In the genomic region with DNA sequence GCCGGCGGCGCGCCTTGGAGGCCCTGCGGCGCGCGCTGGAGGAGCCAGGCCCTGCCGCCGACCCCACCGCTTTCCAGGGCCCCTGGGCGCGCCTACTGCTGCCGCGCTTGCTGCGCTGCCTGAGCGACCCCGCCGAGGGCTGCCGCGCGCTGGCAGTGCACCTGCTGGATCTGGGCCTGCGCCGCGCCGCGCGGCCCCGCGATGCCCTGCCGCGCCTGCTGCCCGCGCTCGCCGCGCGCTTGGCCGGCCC, we compare ENCODE assay signal across 10 cellular contexts. TPM values are rescaled to one million over a fixed set of nuclear protein-coding genes. Genes with fewer than 3 reads are reported as not detected.
DNase-seq lines count a peak whose midpoint lies in the region; ATAC-seq, FAIRE-seq and TF ChIP-seq lines count a peak whose summit lies in the region.
"Had no signal": no experiment of that assay in that cellular context is flagged by ENCODE, and none has a peak within 500 bp of the region (broad histone marks: within the 10 kb centered on the region; RNA-seq: fewer than 3 reads in every experiment).

No MANE protein-coding gene starts in this region.

- intact Hi-C loops in esophagus squamous epithelium (cut with DNase I): no loop called here
- intact Hi-C loops in gastrocnemius medialis (cut with DNase I; ENCODE audit: low total_unique reads): no loop called here

- no peak overlapping the region for H2AFZ ChIP-seq in MM.1S (ENCODE audit: low read length)

- H3F3A ChIP-seq in MM.1S (ENCODE audit: insufficient read depth, low read length): no peaks in the 10 kb centered on the region

- no peak overlapping the region for H3K27ac ChIP-seq in MM.1S (ENCODE audit: low read length)
- peak overlapping the region; percentile 69 to 85 (median 82) for H3K27ac ChIP-seq in esophagus squamous epithelium
- H3K27ac ChIP-seq in gastrocnemius medialis: peak overlapping the region; percentile 84 to 89 (median 86)

- H3K9me3 ChIP-seq in MM.1S (replicated peaks; ENCODE audit: insufficient read depth, low read length) (no peaks in the 10 kb centered on the region), esophagus squamous epithelium (peaks cover 0 to 9% (median 0%) of the 10 kb centered on the region in 3 donors), gastrocnemius medialis (no peaks in the 10 kb centered on the region)

- peak overlapping the region; percentile 67; the same call in 1 of the 2 replicates for H3K4me3 ChIP-seq in MM.1S (ENCODE audit: low read length)
- peak overlapping the region; percentile 74 to 98 (median 96) for H3K4me3 ChIP-seq in esophagus squamous epithelium
- H3K4me3 ChIP-seq in gastrocnemius medialis: peak overlapping the region; percentile 66 to 80 (median 76)

- in situ Hi-C loops in gastrocnemius medialis (cut with MboI; ENCODE audit: low sequenced_read_pairs in 4 of 4): no loop called here

- WGBS in esophagus squamous epithelium, 2 donors: no CpG with 5 or more reads among the region's 39 CpGs

- TF ChIP-seq POLR2A in esophagus squamous epithelium (IDR thresholded peaks at IDR 0.05): no peak
- TF ChIP-seq POLR2A in gastrocnemius medialis (IDR thresholded peaks at IDR 0.05): no peak
- TF ChIP-seq POLR2A in erythroblast (IDR thresholded peaks at IDR 0.05; ENCODE audit: low read length): no peak
- TF ChIP-seq POLR2A in GM12892 (IDR thresholded peaks at IDR 0.05; ENCODE audit: low read depth, low read length): no peak

- peaks cover 44% of the 10 kb centered on the region for H3K79me2 ChIP-seq in MM.1S (ENCODE audit: low read length)

- no peak for TF ChIP-seq CTCF in MM.1S (IDR thresholded peaks at IDR 0.05; ENCODE audit: low read length)
- no peak for TF ChIP-seq CTCF in esophagus squamous epithelium (IDR thresholded peaks at IDR 0.05)
- no peak for TF ChIP-seq CTCF in gastrocnemius medialis (IDR thresholded peaks at IDR 0.05 in 4 of 5, conservative IDR thresholded peaks at IDR 0.05 in 1 of 5)

- FAIRE-seq in GM12892 (lab: Jason Lieb, UNC): no peak
- FAIRE-seq: colon, G401.6 had no signal

- H3K27me3 ChIP-seq in MM.1S (replicated peaks; ENCODE audit: insufficient read depth, low read length) (no peaks in the 10 kb centered on the region), esophagus squamous epithelium (no peaks in the 10 kb centered on the region), gastrocnemius medialis (no peaks in the 10 kb centered on the region)

- peak; percentile 4 to 15 for ATAC-seq in gastrocnemius medialis

- H3K9me2 ChIP-seq in MM.1S (replicated peaks; ENCODE audit: insufficient read depth, low read length): no peaks in the 10 kb centered on the region

- peak overlapping the region; percentile 63; the same call in 1 of the 2 replicates for H3K9ac ChIP-seq in MM.1S (ENCODE audit: low read length)

- DNase-seq in activated CD4-positive, alpha-beta T cell treated with anti-CD3 and anti-CD28 coated beads for 48 hours: peak; percentile 23
- DNase-seq in activated CD4-positive, alpha-beta T cell treated with anti-CD3 and anti-CD28 coated beads, Interleukin-2, amount 50 U/mL, for 48 hours: no peak
- DNase-seq in MM.1S: peak; percentile 6
- DNase-seq in esophagus squamous epithelium (lab: John Stamatoyannopoulos, UW): no peak
- no peak for DNase-seq in gastrocnemius medialis
- DNase-seq in NCI-H1436 (lab: John Stamatoyannopoulos, UW): no peak
- DNase-seq in erythroblast (lab: John Stamatoyannopoulos, UW): no peak
- no peak for DNase-seq in GM12892 (ENCODE audit: insufficient read length)

- no peaks in the 10 kb centered on the region for H4K20me1 ChIP-seq in MM.1S (ENCODE audit: insufficient read depth, low read length)

- H3K4me2 ChIP-seq in MM.1S (ENCODE audit: low read depth, low read length): no peak overlapping the region

- H3K4me1 ChIP-seq in MM.1S (ENCODE audit: low read length): peaks cover 11% of the 10 kb centered on the region
- peaks cover 15 to 32% (median 17%) of the 10 kb centered on the region in 3 donors for H3K4me1 ChIP-seq in esophagus squamous epithelium
- H3K4me1 ChIP-seq in gastrocnemius medialis: peaks cover 26 to 41% of the 10 kb centered on the region in 2 donors

- H3K36me3 ChIP-seq in MM.1S (replicated peaks; ENCODE audit: insufficient read depth, low read length) (peaks cover 9% of the 10 kb centered on the region; the same call in 1 of the 2 replicates), esophagus squamous epithelium (peaks cover 0 to 40% (median 6%) of the 10 kb centered on the region in 3 donors), gastrocnemius medialis (no peaks in the 10 kb centered on the region)

RNA-seq across cellular contexts. Expression of gene DNAAF5, which starts 0.3 kb away (rescaled TPM):
- 10 to 100 TPM; 23.7 to 30.1 (median 28.2) TPM for total RNA-seq in esophagus squamous epithelium
- total RNA-seq in gastrocnemius medialis: 10 to 100 TPM; 22.4 to 36.2 (median 30.6) TPM
- 22.8 TPM for polyA plus RNA-seq in GM12892 (2012; ENCODE audit: missing spikeins)

RNA-seq across cellular contexts. Expression of gene PRKAR1B, which starts 0.3 kb away (rescaled TPM):
- 10 to 100 TPM; 10.2 to 13.1 (median 12.5) TPM for total RNA-seq in esophagus squamous epithelium
- 10 to 100 TPM in 1 of 4 donors, 1 to 10 TPM in 3; 1.2 to 12.5 (median 3.6) TPM for total RNA-seq in gastrocnemius medialis
- polyA plus RNA-seq in GM12892 (2012; ENCODE audit: missing spikeins): 13.1 TPM

Comparison
In these comparisons a context has a peak if more than half of its experiments do, and no peak if none do; other contexts are left out.
1. DNase-seq: peak in activated CD4-positive, alpha-beta T cell treated with anti-CD3 and anti-CD28 coated beads for 48 hours (single experiment) and MM.1S (single experiment); none in activated CD4-positive, alpha-beta T cell treated with anti-CD3 and anti-CD28 coated beads, Interleukin-2, amount 50 U/mL, for 48 hours (0 of 2), esophagus squamous epithelium (single experiment), gastrocnemius medialis (0 of 2), NCI-H1436 (single experiment), erythroblast (0 of 2) and GM12892 (single experiment).
2. Peak in every context shown above with its lines, with median percentiles within 50 percentile points of each other: H3K4me3 ChIP-seq.